23 cellular contexts compared by ENCODE assay signal in the genomic region with DNA sequence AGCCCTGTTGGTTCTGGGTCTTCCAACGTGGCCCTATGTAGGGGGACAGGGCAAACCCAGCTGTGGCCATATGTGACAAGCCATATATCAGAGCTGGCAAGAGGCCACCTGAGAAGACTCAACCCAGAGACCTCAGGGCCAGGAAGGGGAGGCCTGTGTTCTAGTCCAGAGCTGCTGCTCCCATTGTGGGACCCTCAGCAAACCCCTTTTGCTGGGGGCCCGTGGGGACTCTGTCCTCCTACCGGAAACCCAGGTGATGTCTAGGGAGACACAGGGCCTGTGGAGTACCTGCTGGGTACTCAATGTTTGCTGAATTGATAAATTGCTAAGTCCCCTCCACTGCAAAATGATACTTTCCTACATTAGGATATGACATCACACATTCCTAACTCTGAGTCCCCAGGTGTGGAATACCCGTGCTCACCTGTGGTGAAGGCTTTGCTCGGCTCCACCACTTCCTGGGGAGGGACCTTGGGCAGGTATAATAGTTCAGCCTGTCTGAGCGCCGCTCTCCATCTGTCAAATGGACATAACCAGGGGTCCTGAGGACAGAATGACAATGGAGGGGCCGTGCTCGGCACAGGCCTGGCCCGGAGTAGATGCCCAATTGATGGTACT. TPM values are rescaled to one million over a fixed set of nuclear protein-coding genes. Genes with fewer than 3 reads are reported as not detected.
A peak's percentile ranks its signal among the peaks of the same experiment; 100 is the strongest.
DNase-seq lines count a peak whose midpoint lies in the region; ATAC-seq and TF ChIP-seq lines count a peak whose summit lies in the region.
"Had no signal": no experiment of that assay in that cellular context is flagged by ENCODE, and none has a peak within 500 bp of the region (broad histone marks: within the 10 kb centered on the region; RNA-seq: fewer than 3 reads in every experiment).

No MANE protein-coding gene starts in this region.

- H3K27me3 Mint-ChIP-seq in endodermal cell (ENCODE audit: insufficient read depth), result no peaks in the 10 kb centered on the region
- H3K27me3 Mint-ChIP-seq in activated naive CD8-positive, alpha-beta T cell treated with anti-CD3 and anti-CD28 coated beads for 36 hours, result no peaks in the 10 kb centered on the region
- H3K27me3 Mint-ChIP-seq: CD4-positive, CD25-positive, alpha-beta regulatory T cell had no signal

- H3K4me1 ChIP-seq in HEK293 (ENCODE audit: control insufficient read depth, insufficient read depth, low read length) (no peaks in the 10 kb centered on the region), RWPE2 (ENCODE audit: insufficient read depth, poor library complexity, severe bottlenecking) (no peaks in the 10 kb centered on the region), endodermal cell (ENCODE audit: control insufficient read depth, insufficient read depth, low read length) (no peaks in the 10 kb centered on the region), mesendoderm (ENCODE audit: control insufficient read depth, low read depth, low read length) (no peaks in the 10 kb centered on the region)

- H3K4me3 Mint-ChIP-seq in endodermal cell, result no peak overlapping the region
- no peak overlapping the region for H3K4me3 Mint-ChIP-seq in activated naive CD8-positive, alpha-beta T cell treated with anti-CD3 and anti-CD28 coated beads for 36 hours
- H3K4me3 Mint-ChIP-seq: B cell; CD4-positive, CD25-positive, alpha-beta regulatory T cell; CD8-positive, alpha-beta T cell; GM23338; H9; HFFc6 had no signal

- no peak overlapping the region for H2BK15ac ChIP-seq in mesendoderm (replicated peaks; ENCODE audit: low read depth)

- H2BK5ac ChIP-seq in mesendoderm (ENCODE audit: low read length), result no peak overlapping the region

- no peak overlapping the region for H3K23ac ChIP-seq in mesendoderm (ENCODE audit: low read length)

- peak; percentile 56; the same call in 1 of the 3 replicates for ATAC-seq in RWPE2 (ENCODE audit: low read depth)
- ATAC-seq in HG02884 (IDR thresholded peaks at IDR 0.05; ENCODE audit: unreplicated experiment), result no peak
- no peak for ATAC-seq in GM18870 (IDR thresholded peaks at IDR 0.05; ENCODE audit: unreplicated experiment)
- ATAC-seq: CD8-positive, alpha-beta T cell; GM12878; GM23338; HCT116 had no signal

- TF ChIP-seq CTCF in HEK293 (tag by site-specific recombination; IDR thresholded peaks at IDR 0.05) (no peak), RWPE2 (IDR thresholded peaks at IDR 0.05; ENCODE audit: poor library complexity, severe bottlenecking) (no peak), endodermal cell (conservative IDR thresholded peaks at IDR 0.05) (no peak)

- H3K9me3 ChIP-seq in HEK293 (ENCODE audit: control insufficient read depth, insufficient read depth, low read depth, low read length), result no peaks in the 10 kb centered on the region
- no peaks in the 10 kb centered on the region for H3K9me3 ChIP-seq in RWPE2 (ENCODE audit: severe bottlenecking)
- no peaks in the 10 kb centered on the region for H3K9me3 ChIP-seq in endodermal cell (ENCODE audit: control insufficient read depth, low read length)
- H3K9me3 ChIP-seq: BLaER1, Caco-2 had no signal

- H2BK120ac ChIP-seq in mesendoderm (ENCODE audit: low read depth, low read length), result no peak overlapping the region

- H3K27me3 ChIP-seq in RWPE2 (ENCODE audit: insufficient read depth, poor library complexity, severe bottlenecking), result no peaks in the 10 kb centered on the region
- H3K27me3 ChIP-seq in endodermal cell (ENCODE audit: control insufficient read depth, insufficient read depth, low read length, poor library complexity, severe bottlenecking), result no peaks in the 10 kb centered on the region
- no peaks in the 10 kb centered on the region for H3K27me3 ChIP-seq in mesendoderm (ENCODE audit: insufficient read depth, low read length, poor library complexity)
- H3K27me3 ChIP-seq: BLaER1 had no signal

- H4K8ac ChIP-seq in mesendoderm (ENCODE audit: low read depth, low read length), result no peak overlapping the region

- H3K79me2 ChIP-seq in mesendoderm (ENCODE audit: control insufficient read depth, insufficient read depth, low read length), result no peaks in the 10 kb centered on the region

- no peak overlapping the region for H3K4ac ChIP-seq in mesendoderm (ENCODE audit: low read depth, low read length)

- no peak overlapping the region for H3K4me3 ChIP-seq in HEK293 (ENCODE audit: low read depth, low read length)
- H3K4me3 ChIP-seq in RWPE2 (ENCODE audit: severe bottlenecking), result no peak overlapping the region
- no peak overlapping the region for H3K4me3 ChIP-seq in endodermal cell (ENCODE audit: low read length)
- no peak overlapping the region for H3K4me3 ChIP-seq in mesendoderm (ENCODE audit: low read length)
- H3K4me3 ChIP-seq: BLaER1, GM12878, GM23338 had no signal

- POLR2A ChIA-PET in HEK293 (lab: Yijun Ruan, JAX), result interaction anchor here (0.6 kb wide), 1 partner anchor 199 kb away, joined by 3 read pairs; no protein-coding TSS in a partner anchor

- WGBS in endodermal cell (ENCODE audit: insufficient coverage in 1 of 2, insufficient read length in 1 of 2), 2 experiments, result 82 to 84% methylated on average over 8 to 10 of the region's 10 CpGs
- WGBS in mesendoderm (ENCODE audit: extremely low coverage, insufficient coverage, low lambda C conversion rate), result no CpG with 5 or more reads among the region's 10 CpGs

- H3K18ac ChIP-seq in mesendoderm (ENCODE audit: low read length), result no peak overlapping the region

- CTCF ChIA-PET in HEK293 (lab: Yijun Ruan, JAX), result no interaction called here

- no peaks in the 10 kb centered on the region for H3K36me3 ChIP-seq in HEK293 (ENCODE audit: control insufficient read depth in 2 of 2, insufficient read depth in 1 of 2, low read length in 2 of 2)
- H3K36me3 ChIP-seq in RWPE2 (ENCODE audit: low read depth), result no peaks in the 10 kb centered on the region
- no peaks in the 10 kb centered on the region for H3K36me3 ChIP-seq in endodermal cell (ENCODE audit: control insufficient read depth, insufficient read depth, low read length)
- H3K36me3 ChIP-seq in mesendoderm (ENCODE audit: control insufficient read depth, insufficient read depth, low read length), result no peaks in the 10 kb centered on the region
- H3K36me3 ChIP-seq: BLaER1 had no signal

- H3K9ac ChIP-seq in endodermal cell (ENCODE audit: extremely low read depth, low read length, poor library complexity, severe bottlenecking) (no peak overlapping the region), mesendoderm (ENCODE audit: low read length) (no peak overlapping the region)
- H3K9ac ChIP-seq: BLaER1 had no signal

- H3K36me3 Mint-ChIP-seq in endodermal cell (ENCODE audit: low read depth), result no peaks in the 10 kb centered on the region
- H3K36me3 Mint-ChIP-seq in activated naive CD8-positive, alpha-beta T cell treated with anti-CD3 and anti-CD28 coated beads for 36 hours, result no peaks in the 10 kb centered on the region
- H3K36me3 Mint-ChIP-seq: CD4-positive, CD25-positive, alpha-beta regulatory T cell; CD8-positive, alpha-beta T cell had no signal

- peak overlapping the region; percentile 39 for H3K27ac Mint-ChIP-seq in endodermal cell
- no peak overlapping the region for H3K27ac Mint-ChIP-seq in activated naive CD8-positive, alpha-beta T cell treated with anti-CD3 and anti-CD28 coated beads for 36 hours
- H3K27ac Mint-ChIP-seq: B cell; CD4-positive, CD25-positive, alpha-beta regulatory T cell; CD8-positive, alpha-beta T cell; GM23338; H9; HFFc6 had no signal

- H2AK5ac ChIP-seq in mesendoderm (ENCODE audit: low read length), result no peak overlapping the region

- H3K9me3 Mint-ChIP-seq in endodermal cell, result no peaks in the 10 kb centered on the region
- H3K9me3 Mint-ChIP-seq in activated naive CD8-positive, alpha-beta T cell treated with anti-CD3 and anti-CD28 coated beads for 36 hours, result no peaks in the 10 kb centered on the region
- H3K9me3 Mint-ChIP-seq: CD4-positive, CD25-positive, alpha-beta regulatory T cell; CD8-positive, alpha-beta T cell; GM23338; H9; HFFc6 had no signal

- H3K27ac ChIP-seq in HEK293 (ENCODE audit: extremely low read depth, low read depth, low read length), result no peak overlapping the region
- no peak overlapping the region for H3K27ac ChIP-seq in RWPE2 (ENCODE audit: poor library complexity, severe bottlenecking)
- no peak overlapping the region for H3K27ac ChIP-seq in endodermal cell (ENCODE audit: low read depth, low read length)
- no peak overlapping the region for H3K27ac ChIP-seq in mesendoderm (ENCODE audit: low read depth, low read length)
- H3K27ac ChIP-seq: 22Rv1, BLaER1, C4-2B had no signal

- no peaks in the 10 kb centered on the region for H3K4me1 Mint-ChIP-seq in endodermal cell
- H3K4me1 Mint-ChIP-seq in activated naive CD8-positive, alpha-beta T cell treated with anti-CD3 and anti-CD28 coated beads for 36 hours, result no peaks in the 10 kb centered on the region
- H3K4me1 Mint-ChIP-seq: B cell; CD4-positive, CD25-positive, alpha-beta regulatory T cell; H9 had no signal

- H3K56ac ChIP-seq in mesendoderm (ENCODE audit: low read length), result no peak overlapping the region

- no peaks in the 10 kb centered on the region for H3K79me1 ChIP-seq in mesendoderm (ENCODE audit: low read length)

- no peak for DNase-seq in RWPE2 (ENCODE audit: low spot score)
- DNase-seq in endodermal cell, result no peak
- DNase-seq in mesendoderm, result peak; percentile 28
- no peak for DNase-seq in dedifferentiated amniotic fluid mesenchymal stem cell (ENCODE audit: extremely low spot score)
- no peak for DNase-seq in activated naive CD8-positive, alpha-beta T cell treated with anti-CD3 and anti-CD28 coated beads for 36 hours
- DNase-seq: Caco-2; CD4-positive, CD25-positive, alpha-beta regulatory T cell; CD8-positive, alpha-beta T cell; DMS153; EL; GDM1; H9; HFFc6 had no signal

- no peak overlapping the region for H3K4me2 ChIP-seq in mesendoderm (ENCODE audit: low read length)
- H3K4me2 ChIP-seq: BLaER1, GM23338 had no signal

- no peak overlapping the region for H4K5ac ChIP-seq in mesendoderm (ENCODE audit: low read length)

RNA-seq across cellular contexts. Expression of a gene that starts 38.4 kb away (rescaled TPM):
- total RNA-seq in endodermal cell, result 10 to 100 TPM; 30.9 to 57.2 TPM
- 37.9 TPM for polyA plus RNA-seq in endodermal cell (2013, experiment 1 of 2)
- polyA plus RNA-seq in endodermal cell (2013, experiment 2 of 2), result 30.1 TPM
- polyA plus RNA-seq in mesendoderm (2013, experiment 1 of 2), result 17.2 TPM
- 17.0 TPM for polyA plus RNA-seq in mesendoderm (2013, experiment 2 of 2)
- 1 to 10 TPM; 5.1 TPM for total RNA-seq in activated naive CD8-positive, alpha-beta T cell treated with anti-CD3 and anti-CD28 coated beads for 36 hours
- total RNA-seq: CD4-positive, CD25-positive, alpha-beta regulatory T cell; CD8-positive, alpha-beta T cell had no signal
- polyA plus RNA-seq: CD4-positive, CD25-positive, alpha-beta regulatory T cell had no signal

Comparison
In these comparisons a context has a peak if more than half of its experiments do, and no peak if none do; other contexts are left out.
1. RNA of a gene that starts 38.4 kb away (total RNA-seq): 30.9 to 57.2 TPM in endodermal cell; 5.1 TPM in activated naive CD8-positive, alpha-beta T cell treated with anti-CD3 and anti-CD28 coated beads for 36 hours; every median in the first group is over 4 times any median in the second.